ENCODE assay signal across 14 cellular contexts in the genomic region with DNA sequence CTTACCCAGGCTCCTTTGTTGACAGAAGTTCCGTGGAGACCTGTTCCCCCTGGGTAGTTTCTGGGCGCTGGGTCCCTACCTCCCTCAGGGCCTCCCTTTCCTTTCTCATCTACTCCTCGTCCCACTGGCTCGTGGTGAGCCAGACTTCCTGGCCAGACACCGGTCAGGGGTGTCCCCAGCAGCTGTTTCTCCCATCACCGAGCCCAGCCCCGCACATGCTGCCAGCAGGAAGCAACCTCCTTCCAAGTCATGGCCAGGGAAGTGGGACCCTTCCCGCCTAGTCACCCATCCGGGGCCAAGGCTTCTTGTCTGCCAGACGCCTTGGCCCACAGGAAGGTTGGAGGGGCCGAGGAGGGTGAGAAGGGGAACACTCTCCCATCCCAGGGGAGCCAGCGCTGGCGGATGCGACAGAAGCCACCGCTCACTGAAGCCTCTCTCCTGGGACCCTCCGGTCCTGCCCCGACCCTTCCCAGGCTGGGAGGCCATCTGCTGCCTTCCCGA. TPM values are rescaled to one million over a fixed set of nuclear protein-coding genes. Genes with fewer than 3 reads are reported as not detected.
DNase-seq lines count a peak whose midpoint lies in the region; ATAC-seq, FAIRE-seq and TF ChIP-seq lines count a peak whose summit lies in the region.
"Had no signal": no experiment of that assay in that cellular context is flagged by ENCODE, and none has a peak within 500 bp of the region (broad histone marks: within the 10 kb centered on the region; RNA-seq: fewer than 3 reads in every experiment).

No MANE protein-coding gene starts in this region.

- no TSS peak for BruUV-seq in A673 (replicated peaks; lab: Mats Ljungman, UMichigan)

- H3K4me1 ChIP-seq in lower lobe of right lung: peaks cover 79% of the 10 kb centered on the region
- H3K4me1 ChIP-seq in testis: peaks cover 83% of the 10 kb centered on the region
- H3K4me1 ChIP-seq in A673 (ENCODE audit: insufficient read depth, low read length, poor library complexity, severe bottlenecking): no peaks in the 10 kb centered on the region

- POLR2A ChIA-PET in A673 (lab: Charles Lee; ENCODE audit: low non-redundant PET): no interaction called here

- no peak for TF ChIP-seq POLR2A in testis (IDR thresholded peaks at IDR 0.05)
- no peak for TF ChIP-seq POLR2A in H54 (IDR thresholded peaks at IDR 0.05; ENCODE audit: low read depth, low read length)

- H3K9me3 ChIP-seq in lower lobe of right lung (no peaks in the 10 kb centered on the region), testis (no peaks in the 10 kb centered on the region), A673 (ENCODE audit: low read depth, low read length, poor library complexity, severe bottlenecking) (no peaks in the 10 kb centered on the region)

- CTCF ChIA-PET in A673 (lab: Charles Lee): no interaction called here

- 40 to 52% methylated on average over 5 to 18 of the region's 18 CpGs for WGBS in testis, 2 donors

- DNase-seq in NCI-H2171 (lab: John Stamatoyannopoulos, UW) (peak; percentile 74), caudate nucleus (lab: John Stamatoyannopoulos, UW) (peak in 1 of 61 donors; percentile 11), lower lobe of right lung (no peak), testis (no peak), A673 (ENCODE audit: low spot score) (no peak), H54 (ENCODE audit: insufficient read length, low spot score) (no peak), kidney glomerular epithelial cell (lab: John Stamatoyannopoulos, UW) (no peak)
- DNase-seq: activated CD4-positive, CD25-positive, alpha-beta regulatory T cell; activated naive CD4-positive, alpha-beta T cell treated with anti-CD3 and anti-CD28 coated beads, Interleukin-2, amount 50 U/mL, for 16 hours; islet precursor cell; NCI-H1436 treated with DMSO at 0.1 percent for 48 hours; stimulated activated naive CD4-positive, alpha-beta T cell had no signal

- H3K27me3 ChIP-seq in lower lobe of right lung (ENCODE audit: low read depth) (no peaks in the 10 kb centered on the region), testis (no peaks in the 10 kb centered on the region), A673 (replicated peaks; ENCODE audit: insufficient read depth, low read depth, low read length, poor library complexity) (no peaks in the 10 kb centered on the region)

- no peak overlapping the region for H3K4me3 ChIP-seq in lower lobe of right lung
- no peak overlapping the region for H3K4me3 ChIP-seq in testis
- H3K4me3 ChIP-seq in A673 (ENCODE audit: low read depth, low read length, poor library complexity, severe bottlenecking): no peak overlapping the region

- TF ChIP-seq CTCF in lower lobe of right lung (IDR thresholded peaks at IDR 0.05): no peak
- no peak for TF ChIP-seq CTCF in testis (IDR thresholded peaks at IDR 0.05)
- TF ChIP-seq CTCF in A673 (conservative IDR thresholded peaks at IDR 0.05; ENCODE audit: low read depth, low read length): no peak

- peak overlapping the region; percentile 6 for H3K27ac ChIP-seq in caudate nucleus (ENCODE audit: low read depth, low read length)
- peak overlapping the region; percentile 74 for H3K27ac ChIP-seq in lower lobe of right lung
- H3K27ac ChIP-seq in testis: peak overlapping the region; percentile 51 to 56
- H3K27ac ChIP-seq in A673 (ENCODE audit: low read depth, low read length, poor library complexity, severe bottlenecking): no peak overlapping the region

- intact Hi-C loops in lower lobe of right lung (cut with DNase I): no loop called here
- intact Hi-C loops in testis (cut with DNase I; ENCODE audit: low total_unique reads): no loop called here
- intact Hi-C loops in A673 (cut with micrococcal nuclease; ENCODE audit: unreplicated experiment): no loop called here

- ATAC-seq in lower lobe of right lung: no peak

- no peak for FAIRE-seq in H54 (lab: Jason Lieb, UNC)

- H3K36me3 ChIP-seq in lower lobe of right lung (no peaks in the 10 kb centered on the region), testis (ENCODE audit: low read depth, missing control alignments) (no peaks in the 10 kb centered on the region), A673 (ENCODE audit: insufficient read depth, low read length, poor library complexity, severe bottlenecking) (no peaks in the 10 kb centered on the region)

RNA-seq across cellular contexts. Expression of a gene that starts 5.7 kb away (rescaled TPM):
- total RNA-seq in lower lobe of right lung (73.0 TPM), testis (10 to 100 TPM; 84.3 to 88.3 TPM), A673 (2021) (55.2 and 59.0 TPM in 2 replicates)
- polyA plus RNA-seq in testis (ENCODE audit: insufficient read depth, low read depth, low replicate concordance): 61.0 TPM

RNA-seq across cellular contexts. Expression of a gene that starts 47.1 kb away (rescaled TPM):
- total RNA-seq in lower lobe of right lung (not detected), testis (not detected), A673 (2021) (not detected in 2 replicates)
- not detected for polyA plus RNA-seq in testis (ENCODE audit: insufficient read depth, low read depth, low replicate concordance)
- total RNA-seq: OCI-LY7, skeletal muscle tissue had no signal
